ENCODE assay signal across 1 cellular context in genomic region chr4:123399638-123400358, GRCh38.
TF ChIP-seq lines count a peak whose summit lies in the region.

No MANE protein-coding gene starts in this region.

TF ChIP-seq in IMR-90, 13 proteins besides CTCF, POLR2A, EP300 and RAD21 (continued from another document):
- TF ChIP-seq USF2 (IDR thresholded peaks at IDR 0.05; ENCODE audit: low read depth, low read length) (no peak), CHD1 (IDR thresholded peaks at IDR 0.05; ENCODE audit: low read depth, low read length) (no peak), SMC3 (IDR thresholded peaks at IDR 0.05; ENCODE audit: low read depth, low read length) (no peak), CEBPB (IDR thresholded peaks at IDR 0.05; ENCODE audit: low read depth, low read length) (no peak), ELK1 (IDR thresholded peaks at IDR 0.05; ENCODE audit: borderline replicate concordance, low read depth, low read length) (no peak), MXI1 (IDR thresholded peaks at IDR 0.05; ENCODE audit: borderline replicate concordance, low read depth, low read length) (no peak), FOS (IDR thresholded peaks at IDR 0.05; ENCODE audit: low read depth, low read length) (no peak), MAFK (IDR thresholded peaks at IDR 0.05; ENCODE audit: low read depth, low read length) (no peak), MAZ (IDR thresholded peaks at IDR 0.05; ENCODE audit: borderline replicate concordance, low read depth, low read length) (no peak)
